Comparison of ENCODE assay signal across 22 cellular contexts in the genomic region with DNA sequence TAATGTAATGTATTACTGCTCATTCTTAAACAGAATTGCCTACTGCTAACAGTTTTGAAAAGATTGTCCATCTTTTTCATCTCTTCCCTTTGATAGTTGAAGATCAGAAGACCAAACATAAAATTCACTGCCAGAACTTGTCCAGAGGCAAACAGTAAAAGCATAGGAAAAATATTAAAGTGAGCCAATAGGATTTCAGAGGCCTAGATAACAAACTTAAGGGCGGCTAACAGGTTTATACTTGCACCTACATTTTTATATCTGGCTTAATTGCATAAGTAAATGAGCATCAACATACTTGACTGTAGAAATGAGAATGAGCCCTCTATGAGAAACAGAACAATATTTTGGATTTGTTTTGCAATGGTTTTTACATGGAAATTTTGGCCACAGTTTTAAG. TPM values are rescaled to one million over a fixed set of nuclear protein-coding genes. Genes with fewer than 3 reads are reported as not detected.
DNase-seq lines count a peak whose midpoint lies in the region; ATAC-seq, FAIRE-seq and TF ChIP-seq lines count a peak whose summit lies in the region.
"Had no signal": no experiment of that assay in that cellular context is flagged by ENCODE, and none has a peak within 500 bp of the region (broad histone marks: within the 10 kb centered on the region; RNA-seq: fewer than 3 reads in every experiment).

No MANE protein-coding gene starts in this region.

- H3K79me2 ChIP-seq in mammary epithelial cell (ENCODE audit: insufficient read depth, low read length) (peaks cover 10% of the 10 kb centered on the region), neural progenitor cell (ENCODE audit: low read depth) (no peaks in the 10 kb centered on the region)

- ATAC-seq in GM18502 (IDR thresholded peaks at IDR 0.05; ENCODE audit: poor library complexity, unreplicated experiment) = no peak

- 23% methylated on average over 1 of the region's 1 CpG for WGBS in mammary epithelial cell (ENCODE audit: low coverage, missing lambda C conversion rate)

- intact Hi-C loops in mammary epithelial cell (cut with micrococcal nuclease) = loop anchor here (2.0 kb wide), 1 partner anchor 74 kb away; a partner anchor contains a TSS
- intact Hi-C loops in breast epithelium (cut with DNase I; ENCODE audit: low total_unique reads) = no loop called here
- intact Hi-C loops in CD4-positive, alpha-beta memory T cell (cut with micrococcal nuclease) = no loop called here

- no peak overlapping the region for H3K9ac ChIP-seq in mammary epithelial cell (ENCODE audit: insufficient read depth, low read length)
- no peak overlapping the region for H3K9ac ChIP-seq in neural progenitor cell
- H3K9ac ChIP-seq: GM23248 had no signal

- no peak for TF ChIP-seq CTCF in mammary epithelial cell (conservative IDR thresholded peaks at IDR 0.05 in 1 of 2, IDR thresholded peaks at IDR 0.05 in 1 of 2; ENCODE audit: extremely low read depth in 1 of 2, insufficient read depth in 1 of 2, low read depth in 1 of 2, low read length in 2 of 2)
- TF ChIP-seq CTCF in breast epithelium (IDR thresholded peaks at IDR 0.05) = no peak
- TF ChIP-seq CTCF in bronchial epithelial cell (IDR thresholded peaks at IDR 0.05; ENCODE audit: insufficient read depth, low read length, severe bottlenecking) = no peak
- no peak for TF ChIP-seq CTCF in neural progenitor cell (IDR thresholded peaks at IDR 0.05)

- DNase-seq in mammary epithelial cell (peak; percentile 14), breast epithelium (ENCODE audit: low spot score in 2 of 2) (no peak), NCI-H82 treated with DMSO at 0.1 percent for 48 hours (lab: John Stamatoyannopoulos, UW; ENCODE audit: unreplicated experiment) (peak; percentile 15), bronchial epithelial cell (ENCODE audit: low read depth) (peak; percentile 88), neural progenitor cell (ENCODE audit: low spot score) (no peak)
- DNase-seq in CD4-positive, alpha-beta memory T cell = no peak
- no peak for DNase-seq in effector memory CD4-positive, alpha-beta T cell
- DNase-seq: EL, GF-D8, MV-4-11, NCI-H1417, NCI-H1694 treated with DMSO at 0.1 percent for 48 hours, NCI-H2081 treated with DMSO at 0.1 percent for 48 hours, NCI-H2171 treated with DMSO at 0.1 percent for 48 hours, Peyer's patch had no signal

- H3K4me2 ChIP-seq in mammary epithelial cell (ENCODE audit: insufficient read depth, low read depth, low read length) (peak overlapping the region; percentile 35), neural progenitor cell (no peak overlapping the region)

- no peak for TF ChIP-seq POLR2A in breast epithelium (IDR thresholded peaks at IDR 0.05)

- H3K9me3 ChIP-seq in mammary epithelial cell (replicated peaks; ENCODE audit: insufficient read depth, low read length) = no peaks in the 10 kb centered on the region
- H3K9me3 ChIP-seq in breast epithelium = no peaks in the 10 kb centered on the region
- no peaks in the 10 kb centered on the region for H3K9me3 ChIP-seq in neural progenitor cell (ENCODE audit: low read depth)
- H3K9me3 ChIP-seq in CD4-positive, alpha-beta memory T cell (ENCODE audit: control insufficient read depth in 1 of 2, low read length in 2 of 2) = no peaks in the 10 kb centered on the region
- no peaks in the 10 kb centered on the region for H3K9me3 ChIP-seq in effector memory CD4-positive, alpha-beta T cell (ENCODE audit: control insufficient read depth, low read length)
- H3K9me3 ChIP-seq: HAP-1, Peyer's patch, SJSA1 had no signal

- H4K20me1 ChIP-seq in mammary epithelial cell (ENCODE audit: insufficient read depth, low read length) (no peaks in the 10 kb centered on the region), neural progenitor cell (ENCODE audit: low read depth) (no peaks in the 10 kb centered on the region)

- peaks cover 27% of the 10 kb centered on the region for H3K36me3 Mint-ChIP-seq in neural progenitor cell
- H3K36me3 Mint-ChIP-seq in CD4-positive, alpha-beta memory T cell = peaks cover 36 to 58% of the 10 kb centered on the region in 2 donors

- H3K4me3 Mint-ChIP-seq in neural progenitor cell = no peak overlapping the region
- no peak overlapping the region for H3K4me3 Mint-ChIP-seq in CD4-positive, alpha-beta memory T cell
- H3K4me3 Mint-ChIP-seq: IgD-negative memory B cell had no signal

- peaks cover 5% of the 10 kb centered on the region for H3K4me1 Mint-ChIP-seq in neural progenitor cell
- H3K4me1 Mint-ChIP-seq in CD4-positive, alpha-beta memory T cell = peaks cover 0 to 2% (median under 1%) of the 10 kb centered on the region in 4 donors

- peaks cover 4% of the 10 kb centered on the region for H3F3A ChIP-seq in neural progenitor cell (ENCODE audit: low read depth)

- in situ Hi-C loops in mammary epithelial cell (cut with MboI; ENCODE audit: low sequenced_read_pairs in 2 of 2) = no loop called here

- H2AFZ ChIP-seq in mammary epithelial cell (ENCODE audit: low read depth, low read length) (no peak overlapping the region), neural progenitor cell (replicated peaks) (no peak overlapping the region)
- H2AFZ ChIP-seq: GM23248 had no signal

- no TSS peak for BruUV-seq in mammary epithelial cell (replicated peaks; lab: Mats Ljungman, UMichigan)

- dilution Hi-C loops in mammary epithelial cell (cut with HindIII; ENCODE audit: low sequenced_read_pairs) = no loop called here

- FAIRE-seq in bronchial epithelial cell (lab: Jason Lieb, UNC) = no peak
- FAIRE-seq: A204.1 had no signal

- H3K4me1 ChIP-seq in mammary epithelial cell (ENCODE audit: insufficient read depth, low read length) = peaks cover 15% of the 10 kb centered on the region
- H3K4me1 ChIP-seq in breast epithelium = no peaks in the 10 kb centered on the region
- H3K4me1 ChIP-seq in neural progenitor cell = no peaks in the 10 kb centered on the region
- no peaks in the 10 kb centered on the region for H3K4me1 ChIP-seq in CD4-positive, alpha-beta memory T cell (ENCODE audit: insufficient read depth, low read length)
- H3K4me1 ChIP-seq in effector memory CD4-positive, alpha-beta T cell (ENCODE audit: control insufficient read depth, insufficient read depth, low read length, poor library complexity, severe bottlenecking) = no peaks in the 10 kb centered on the region
- H3K4me1 ChIP-seq: Peyer's patch had no signal

- no peak overlapping the region for H3K27ac ChIP-seq in mammary epithelial cell (ENCODE audit: insufficient read depth, low read depth, low read length)
- H3K27ac ChIP-seq in breast epithelium = no peak overlapping the region
- H3K27ac ChIP-seq in neural progenitor cell = peak overlapping the region; percentile 5
- no peak overlapping the region for H3K27ac ChIP-seq in CD4-positive, alpha-beta memory T cell (ENCODE audit: low read depth, low read length)
- H3K27ac ChIP-seq in effector memory CD4-positive, alpha-beta T cell (ENCODE audit: insufficient read depth, low read length, poor library complexity, severe bottlenecking) = no peak overlapping the region
- H3K27ac ChIP-seq: C4-2B, GM23248, Peyer's patch, SJSA1 had no signal

- H3K27ac Mint-ChIP-seq in neural progenitor cell = no peak overlapping the region
- peak overlapping the region in 1 of 7 donors; percentile 55 for H3K27ac Mint-ChIP-seq in CD4-positive, alpha-beta memory T cell
- H3K27ac Mint-ChIP-seq: IgD-negative memory B cell had no signal

- POLR2A ChIA-PET in CD4-positive, alpha-beta memory T cell (lab: Charles Lee; ENCODE audit: partially characterized antibody) = no interaction called here

- peaks cover 3% of the 10 kb centered on the region for H3K27me3 Mint-ChIP-seq in neural progenitor cell (ENCODE audit: insufficient read depth, low read depth)
- H3K27me3 Mint-ChIP-seq in CD4-positive, alpha-beta memory T cell = no peaks in the 10 kb centered on the region
- H3K27me3 Mint-ChIP-seq: IgD-negative memory B cell had no signal

- H3K36me3 ChIP-seq in mammary epithelial cell (ENCODE audit: insufficient read depth, low read length) (peaks cover 15% of the 10 kb centered on the region), breast epithelium (no peaks in the 10 kb centered on the region), bronchial epithelial cell (ENCODE audit: control insufficient read depth, insufficient read depth, low read length) (no peaks in the 10 kb centered on the region), neural progenitor cell (peaks cover 22% of the 10 kb centered on the region)
- H3K36me3 ChIP-seq in CD4-positive, alpha-beta memory T cell (ENCODE audit: insufficient read depth, low read length) = no peaks in the 10 kb centered on the region
- H3K36me3 ChIP-seq in effector memory CD4-positive, alpha-beta T cell (ENCODE audit: control insufficient read depth, insufficient read depth, low read length) = peaks cover 17% of the 10 kb centered on the region

- no peaks in the 10 kb centered on the region for H3K27me3 ChIP-seq in mammary epithelial cell (ENCODE audit: insufficient read depth, low read length)
- no peaks in the 10 kb centered on the region for H3K27me3 ChIP-seq in breast epithelium
- H3K27me3 ChIP-seq in bronchial epithelial cell (ENCODE audit: control insufficient read depth, insufficient read depth, low read length) = no peaks in the 10 kb centered on the region
- no peaks in the 10 kb centered on the region for H3K27me3 ChIP-seq in neural progenitor cell
- no peaks in the 10 kb centered on the region for H3K27me3 ChIP-seq in CD4-positive, alpha-beta memory T cell (ENCODE audit: insufficient read depth, low read length)
- H3K27me3 ChIP-seq in effector memory CD4-positive, alpha-beta T cell (replicated peaks; ENCODE audit: control insufficient read depth, insufficient read depth, low read length, poor library complexity, severe bottlenecking) = no peaks in the 10 kb centered on the region
- H3K27me3 ChIP-seq: Peyer's patch, SJSA1 had no signal

- CTCF ChIA-PET in mammary epithelial cell (lab: Charles Lee; ENCODE audit: low non-redundant PET) = no interaction called here
- CTCF ChIA-PET in CD4-positive, alpha-beta memory T cell (lab: Charles Lee; ENCODE audit: partially characterized antibody) = interaction anchor here (1.0 to 1.4 kb wide), 2 partner anchors 9 to 13 kb away, joined by 3 read pairs; no protein-coding TSS in a partner anchor

- no peaks in the 10 kb centered on the region for H3K9me3 Mint-ChIP-seq in neural progenitor cell
- H3K9me3 Mint-ChIP-seq in CD4-positive, alpha-beta memory T cell = peaks cover 0 to 5% (median 0%) of the 10 kb centered on the region in 8 donors
- H3K9me3 Mint-ChIP-seq: IgD-negative memory B cell had no signal

- H3K4me3 ChIP-seq in mammary epithelial cell (replicated peaks in 1 of 3; ENCODE audit: insufficient read depth in 1 of 3, low read depth in 2 of 3, low read length in 3 of 3) = no peak overlapping the region
- H3K4me3 ChIP-seq in breast epithelium = no peak overlapping the region
- no peak overlapping the region for H3K4me3 ChIP-seq in bronchial epithelial cell (ENCODE audit: low read depth, low read length)
- no peak overlapping the region for H3K4me3 ChIP-seq in neural progenitor cell
- no peak overlapping the region for H3K4me3 ChIP-seq in CD4-positive, alpha-beta memory T cell (ENCODE audit: low read length in 2 of 2)
- H3K4me3 ChIP-seq in effector memory CD4-positive, alpha-beta T cell (ENCODE audit: insufficient read depth, low read depth, low read length, poor library complexity, severe bottlenecking) = no peak overlapping the region
- H3K4me3 ChIP-seq: GM23248, HAP-1, Peyer's patch, SJSA1 had no signal

RNA-seq across cellular contexts. Expression of a gene that starts 30.3 kb away (rescaled TPM):
- total RNA-seq in mammary epithelial cell (10 to 100 TPM; 53.5 to 72.1 TPM), breast epithelium (10 to 100 TPM; 70.8 to 75.8 (median 73.0) TPM), bronchial epithelial cell (120 and 128 TPM in 2 replicates), neural progenitor cell (ENCODE audit: low replicate concordance) (61.5 and 88.6 TPM in 2 replicates)
- polyA plus RNA-seq in mammary epithelial cell = 59.8 TPM
- polyA minus RNA-seq in mammary epithelial cell = 38.1 TPM
- total RNA-seq in CD4-positive, alpha-beta memory T cell = 10 to 100 TPM; 53.5 to 60.2 TPM
- polyA plus RNA-seq in CD4-positive, alpha-beta memory T cell = 10 to 100 TPM; 71.1 to 73.4 TPM

Comparison
In these comparisons a context has a peak if more than half of its experiments do, and no peak if none do; other contexts are left out.
1. DNase-seq: peak in mammary epithelial cell (single experiment), NCI-H82 treated with DMSO at 0.1 percent for 48 hours (single experiment) and bronchial epithelial cell (single experiment); none in breast epithelium (0 of 2), neural progenitor cell (single experiment), CD4-positive, alpha-beta memory T cell (0 of 5) and effector memory CD4-positive, alpha-beta T cell (0 of 3).